In the genomic region with DNA sequence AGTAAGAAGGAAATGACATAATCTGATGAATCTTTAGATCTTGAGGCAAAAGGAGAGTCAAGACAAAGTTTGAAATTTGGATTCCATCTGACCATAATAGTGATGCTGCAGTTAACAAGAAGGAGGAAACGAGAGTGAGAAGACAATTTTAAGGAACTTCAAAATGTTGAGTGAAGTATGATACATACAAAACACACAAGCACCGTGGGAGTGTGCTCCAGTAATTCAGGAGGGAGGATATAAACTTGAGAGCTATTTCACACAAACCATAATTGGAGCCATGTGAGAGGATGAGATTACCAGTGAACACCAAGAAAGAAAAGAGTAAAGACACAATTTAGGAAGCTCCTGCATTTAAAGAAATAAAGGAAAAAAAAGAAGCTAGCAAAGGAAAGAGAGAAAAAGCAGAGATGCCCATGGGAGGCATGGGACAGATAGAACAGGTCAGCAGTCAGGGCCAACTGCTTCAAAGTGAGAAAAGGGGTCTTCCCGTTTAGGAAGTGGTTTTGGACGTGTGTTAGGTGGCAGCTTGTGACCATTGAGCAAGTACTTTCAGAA, we compare ENCODE assay signal across 16 cellular contexts.
A peak's percentile ranks its signal among the peaks of the same experiment; 100 is the strongest.
DNase-seq lines count a peak whose midpoint lies in the region; ATAC-seq and TF ChIP-seq lines count a peak whose summit lies in the region.
"Had no signal": no experiment of that assay in that cellular context is flagged by ENCODE, and none has a peak within 500 bp of the region (broad histone marks: within the 10 kb centered on the region; RNA-seq: fewer than 3 reads in every experiment).

No MANE protein-coding gene starts in this region.

- intact Hi-C loops in left lung (cut with DNase I): no loop called here

- H3K4me3 Mint-ChIP-seq in immature natural killer cell: no peak overlapping the region
- H3K4me3 Mint-ChIP-seq: CD4-positive, CD25-positive, alpha-beta regulatory T cell; H9 had no signal

- peaks cover 0 to 4% (median 3%) of the 10 kb centered on the region in 3 donors for H3K36me3 Mint-ChIP-seq in immature natural killer cell
- H3K36me3 Mint-ChIP-seq: CD4-positive, CD25-positive, alpha-beta regulatory T cell had no signal

- H3K9me3 Mint-ChIP-seq in immature natural killer cell: peaks cover 3 to 29% (median 9%) of the 10 kb centered on the region in 6 donors
- H3K9me3 Mint-ChIP-seq: H9 had no signal

- peaks cover 0 to 5% (median 4%) of the 10 kb centered on the region in 3 donors for H3K27me3 Mint-ChIP-seq in immature natural killer cell (ENCODE audit: low read depth in 3 of 3)
- H3K27me3 Mint-ChIP-seq: CD4-positive, CD25-positive, alpha-beta regulatory T cell had no signal

- no peaks in the 10 kb centered on the region for H3K36me3 ChIP-seq in left lung
- H3K36me3 ChIP-seq: cardiac muscle cell, esophagus squamous epithelium, SJSA1 had no signal

- no peak overlapping the region for H3K27ac ChIP-seq in left lung
- H3K27ac ChIP-seq: cardiac muscle cell, esophagus squamous epithelium, SJSA1 had no signal

- peak; percentile 52 for ATAC-seq in GM18870 (IDR thresholded peaks at IDR 0.05; ENCODE audit: unreplicated experiment)
- peak; percentile 54 for ATAC-seq in HG02588 (IDR thresholded peaks at IDR 0.05; ENCODE audit: unreplicated experiment)
- ATAC-seq in HG03565 (IDR thresholded peaks at IDR 0.05; ENCODE audit: unreplicated experiment): peak; percentile 71
- peak; percentile 33 for ATAC-seq in left lung
- no peak for ATAC-seq in HG02642 (IDR thresholded peaks at IDR 0.05; ENCODE audit: poor library complexity, unreplicated experiment)
- ATAC-seq: sciatic nerve had no signal

- no peaks in the 10 kb centered on the region for H3K9me3 ChIP-seq in left lung
- H3K9me3 ChIP-seq: esophagus squamous epithelium, SJSA1 had no signal

- no peaks in the 10 kb centered on the region for H3K4me1 Mint-ChIP-seq in immature natural killer cell
- H3K4me1 Mint-ChIP-seq: H9 had no signal

- no peak for TF ChIP-seq CTCF in left lung (IDR thresholded peaks at IDR 0.05)

- H3K27me3 ChIP-seq in left lung: no peaks in the 10 kb centered on the region
- H3K27me3 ChIP-seq: cardiac muscle cell, esophagus squamous epithelium, SJSA1 had no signal

- no peak overlapping the region for H3K27ac Mint-ChIP-seq in immature natural killer cell
- H3K27ac Mint-ChIP-seq: CD4-positive, CD25-positive, alpha-beta regulatory T cell; H9 had no signal

- H3K4me1 ChIP-seq in left lung: no peaks in the 10 kb centered on the region
- H3K4me1 ChIP-seq: esophagus squamous epithelium, SJSA1 had no signal

- DNase-seq in left lung (no peak), immature natural killer cell (no peak), ureter (ENCODE audit: low spot score) (no peak)
- no peak for DNase-seq in stimulated activated CD4-positive, alpha-beta T cell treated with anti-CD3 and anti-CD28 coated beads, Interleukin-4, amount 100 ng/mL, for 24 hours
- DNase-seq: activated CD4-positive, alpha-beta T cell treated with anti-CD3 and anti-CD28 coated beads for 4 hours; activated effector memory CD4-positive, alpha-beta T cell treated with anti-CD3 and anti-CD28 coated beads, Interleukin-2, amount 50 U/mL, for 16 hours; CD4-positive, CD25-positive, alpha-beta regulatory T cell; esophagus squamous epithelium; H9 had no signal

- no peak overlapping the region for H3K4me3 ChIP-seq in left lung
- H3K4me3 ChIP-seq: cardiac muscle cell, esophagus squamous epithelium, SJSA1 had no signal
